ENCODE assay signal across 22 cellular contexts in genomic region chr11:3218483-3219280, GRCh38. TPM values are rescaled to one million over a fixed set of nuclear protein-coding genes. Genes with fewer than 3 reads are reported as not detected.
A peak's percentile ranks its signal among the peaks of the same experiment; 100 is the strongest.
DNase-seq lines count a peak whose midpoint lies in the region; ATAC-seq, FAIRE-seq and TF ChIP-seq lines count a peak whose summit lies in the region.
"Had no signal": no experiment of that assay in that cellular context is flagged by ENCODE, and none has a peak within 500 bp of the region (broad histone marks: within the 10 kb centered on the region; RNA-seq: fewer than 3 reads in every experiment).

Gene MRGPRG, minus strand, starts transcription at chr11:3218813. Its CDS starts 0 bp downstream, at chr11:3218813.

- no peak within 1 kb of the TSS for H3K27ac Mint-ChIP-seq in natural killer cell
- H3K27ac Mint-ChIP-seq in natural killer cell treated with Interleukin-12 subunit alpha and Interleukin-12 subunit beta and Interleukin-15 and Interleukin-18, amount 100 ng/mL, for 72 hours: no peak within 1 kb of the TSS
- no peak within 1 kb of the TSS for H3K27ac Mint-ChIP-seq in activated T-helper 2 cell treated with anti-CD3 and anti-CD28 coated beads, Interferon-gamma antibody, Interleukin-2, Interleukin-4, amounts not matched to agents 10 μg/mL and 5 μg/mL and 100 μg/mL, durations not matched to agents 14 hours and 24 hours and 36 hours
- H3K27ac Mint-ChIP-seq: activated CD4-positive, alpha-beta T cell treated with anti-CD3 and anti-CD28 coated beads, Interleukin-2, amount 10 ng/mL, durations not matched to agents 24 days and 14 days; activated naive CD8-positive, alpha-beta T cell; mesothelial cell of epicardium had no signal

- DNase-seq in natural killer cell (peak; percentile 13), bronchial epithelial cell (ENCODE audit: low read depth) (no peak), osteoblast (ENCODE audit: insufficient read length, low spot score, missing footprints) (peak; percentile 81), NCI-H2029 (lab: John Stamatoyannopoulos, UW) (no peak), DMS79 (lab: John Stamatoyannopoulos, UW) (no peak)
- no peak for DNase-seq in natural killer cell treated with Interleukin-12 subunit alpha and Interleukin-12 subunit beta and Interleukin-15 and Interleukin-18, amount 100 ng/mL, for 72 hours (ENCODE audit: low spot score)
- DNase-seq in activated T-helper 2 cell treated with anti-CD3 and anti-CD28 coated beads, Interferon-gamma antibody, Interleukin-2, Interleukin-4, amounts not matched to agents 10 μg/mL and 5 μg/mL and 100 μg/mL, durations not matched to agents 14 hours and 24 hours and 36 hours (ENCODE audit: low spot score): no peak
- DNase-seq: activated CD4-positive, alpha-beta T cell treated with anti-CD3 and anti-CD28 coated beads, Interleukin-2, amount 10 ng/mL, durations not matched to agents 24 days and 14 days; CD8-positive, alpha-beta memory T cell; Kasumi-1; NCI-H1105; NCI-H2171; NCI-H526 treated with DMSO at 0.1 percent for 48 hours; stimulated activated CD4-positive, alpha-beta T cell treated with anti-CD3 and anti-CD28 coated beads, Interleukin-15, amount 100 ng/mL, for 24 hours; SW 1271 had no signal

- H3K4me1 ChIP-seq in osteoblast (ENCODE audit: insufficient read depth, low read length): no peaks in the 10 kb centered on the region

- H3K4me3 ChIP-seq in bronchial epithelial cell (ENCODE audit: low read depth, low read length) (no peak within 1 kb of the TSS), osteoblast (ENCODE audit: insufficient read depth, low read length) (no peak within 1 kb of the TSS)
- H3K4me3 ChIP-seq: breast epithelium, thoracic aorta had no signal

- H3K27ac ChIP-seq in osteoblast (ENCODE audit: low read depth, low read length): no peak within 1 kb of the TSS
- H3K27ac ChIP-seq: breast epithelium, RWPE1, thoracic aorta had no signal

- FAIRE-seq in bronchial epithelial cell (lab: Jason Lieb, UNC): peak; percentile 85
- FAIRE-seq: frontal cortex had no signal

- H3K9me3 Mint-ChIP-seq in natural killer cell: no peaks in the 10 kb centered on the region
- H3K9me3 Mint-ChIP-seq in natural killer cell treated with Interleukin-12 subunit alpha and Interleukin-12 subunit beta and Interleukin-15 and Interleukin-18, amount 100 ng/mL, for 72 hours: no peaks in the 10 kb centered on the region
- H3K9me3 Mint-ChIP-seq in activated T-helper 2 cell treated with anti-CD3 and anti-CD28 coated beads, Interferon-gamma antibody, Interleukin-2, Interleukin-4, amounts not matched to agents 10 μg/mL and 5 μg/mL and 100 μg/mL, durations not matched to agents 14 hours and 24 hours and 36 hours: no peaks in the 10 kb centered on the region
- H3K9me3 Mint-ChIP-seq: activated CD4-positive, alpha-beta T cell treated with anti-CD3 and anti-CD28 coated beads, Interleukin-2, amount 10 ng/mL, durations not matched to agents 24 days and 14 days; CD8-positive, alpha-beta memory T cell; mesothelial cell of epicardium; neural crest cell had no signal

- H3K4me3 Mint-ChIP-seq in natural killer cell: no peak within 1 kb of the TSS
- H3K4me3 Mint-ChIP-seq in natural killer cell treated with Interleukin-12 subunit alpha and Interleukin-12 subunit beta and Interleukin-15 and Interleukin-18, amount 100 ng/mL, for 72 hours: no peak within 1 kb of the TSS
- no peak within 1 kb of the TSS for H3K4me3 Mint-ChIP-seq in activated T-helper 2 cell treated with anti-CD3 and anti-CD28 coated beads, Interferon-gamma antibody, Interleukin-2, Interleukin-4, amounts not matched to agents 10 μg/mL and 5 μg/mL and 100 μg/mL, durations not matched to agents 14 hours and 24 hours and 36 hours (ENCODE audit: low read depth)
- H3K4me3 Mint-ChIP-seq: activated CD4-positive, alpha-beta T cell treated with anti-CD3 and anti-CD28 coated beads, Interleukin-2, amount 10 ng/mL, durations not matched to agents 24 days and 14 days; activated naive CD8-positive, alpha-beta T cell; CD8-positive, alpha-beta memory T cell; mesothelial cell of epicardium; neural crest cell had no signal

- H3K27me3 ChIP-seq in bronchial epithelial cell (ENCODE audit: control insufficient read depth, insufficient read depth, low read length) (peaks cover 11% of the 10 kb centered on the region), osteoblast (ENCODE audit: insufficient read depth, low read length) (peaks cover 24% of the 10 kb centered on the region)

- H3K36me3 Mint-ChIP-seq in natural killer cell: no peaks in the 10 kb centered on the region
- no peaks in the 10 kb centered on the region for H3K36me3 Mint-ChIP-seq in natural killer cell treated with Interleukin-12 subunit alpha and Interleukin-12 subunit beta and Interleukin-15 and Interleukin-18, amount 100 ng/mL, for 72 hours
- no peaks in the 10 kb centered on the region for H3K36me3 Mint-ChIP-seq in activated T-helper 2 cell treated with anti-CD3 and anti-CD28 coated beads, Interferon-gamma antibody, Interleukin-2, Interleukin-4, amounts not matched to agents 10 μg/mL and 5 μg/mL and 100 μg/mL, durations not matched to agents 14 hours and 24 hours and 36 hours (ENCODE audit: low read depth)
- H3K36me3 Mint-ChIP-seq: activated naive CD8-positive, alpha-beta T cell; CD8-positive, alpha-beta memory T cell; mesothelial cell of epicardium had no signal

- no peaks in the 10 kb centered on the region for H3K9me3 ChIP-seq in osteoblast (ENCODE audit: low read depth, low read length)
- H3K9me3 ChIP-seq: breast epithelium, thoracic aorta had no signal

- H3K4me2 ChIP-seq in osteoblast (ENCODE audit: insufficient read depth, low read length): no peak within 1 kb of the TSS

- intact Hi-C loops in natural killer cell (cut with micrococcal nuclease): no loop called here
- intact Hi-C loops in activated T-helper 2 cell treated with anti-CD3 and anti-CD28 coated beads, Interferon-gamma antibody, Interleukin-2, Interleukin-4, amounts not matched to agents 10 μg/mL and 5 μg/mL and 100 μg/mL, durations not matched to agents 14 hours and 24 hours and 36 hours (cut with micrococcal nuclease): loop anchor here (5.0 to 10.0 kb wide), 2 partner anchors 104 to 181 kb away; no protein-coding TSS in a partner anchor

- H3K36me3 ChIP-seq in bronchial epithelial cell (ENCODE audit: control insufficient read depth, insufficient read depth, low read length): no peaks in the 10 kb centered on the region
- H3K36me3 ChIP-seq in osteoblast (ENCODE audit: insufficient read depth, low read length): no peaks in the 10 kb centered on the region
- H3K36me3 ChIP-seq: breast epithelium, thoracic aorta had no signal

- peaks cover 7 to 25% of the 10 kb centered on the region in 2 donors for H3K4me1 Mint-ChIP-seq in natural killer cell
- peaks cover 7 to 10% of the 10 kb centered on the region in 2 donors for H3K4me1 Mint-ChIP-seq in natural killer cell treated with Interleukin-12 subunit alpha and Interleukin-12 subunit beta and Interleukin-15 and Interleukin-18, amount 100 ng/mL, for 72 hours (ENCODE audit: low read depth in 2 of 2)
- peaks cover 4% of the 10 kb centered on the region for H3K4me1 Mint-ChIP-seq in activated T-helper 2 cell treated with anti-CD3 and anti-CD28 coated beads, Interferon-gamma antibody, Interleukin-2, Interleukin-4, amounts not matched to agents 10 μg/mL and 5 μg/mL and 100 μg/mL, durations not matched to agents 14 hours and 24 hours and 36 hours (ENCODE audit: low read depth)

- H2AFZ ChIP-seq in osteoblast (ENCODE audit: low read length): no peak within 1 kb of the TSS

- H3K79me2 ChIP-seq in osteoblast (ENCODE audit: insufficient read depth, low read length): no peaks in the 10 kb centered on the region

- H3K27me3 Mint-ChIP-seq in natural killer cell (ENCODE audit: low read depth in 2 of 2): peaks cover 7 to 26% of the 10 kb centered on the region in 2 donors
- peaks cover 11 to 20% of the 10 kb centered on the region in 2 donors for H3K27me3 Mint-ChIP-seq in natural killer cell treated with Interleukin-12 subunit alpha and Interleukin-12 subunit beta and Interleukin-15 and Interleukin-18, amount 100 ng/mL, for 72 hours
- peaks cover 4% of the 10 kb centered on the region for H3K27me3 Mint-ChIP-seq in activated T-helper 2 cell treated with anti-CD3 and anti-CD28 coated beads, Interferon-gamma antibody, Interleukin-2, Interleukin-4, amounts not matched to agents 10 μg/mL and 5 μg/mL and 100 μg/mL, durations not matched to agents 14 hours and 24 hours and 36 hours (ENCODE audit: low read depth)

- H4K20me1 ChIP-seq in osteoblast (ENCODE audit: insufficient read depth, low read length): no peaks in the 10 kb centered on the region

- no peak for TF ChIP-seq CTCF in natural killer cell (IDR thresholded peaks at IDR 0.05)
- TF ChIP-seq CTCF in bronchial epithelial cell (IDR thresholded peaks at IDR 0.05; ENCODE audit: insufficient read depth, low read length, severe bottlenecking): no peak
- no peak for TF ChIP-seq CTCF in osteoblast (IDR thresholded peaks at IDR 0.05; ENCODE audit: extremely low read depth, low read depth, low read length)

- ATAC-seq in natural killer cell: no peak
- ATAC-seq in natural killer cell treated with Interleukin-12 subunit alpha and Interleukin-12 subunit beta and Interleukin-15 and Interleukin-18, amount 100 ng/mL, for 72 hours: no peak

RNA-seq across cellular contexts. Expression of gene MRGPRG, which starts in this region (rescaled TPM):
- total RNA-seq in natural killer cell (not detected), bronchial epithelial cell (not detected in 2 replicates), osteoblast (not detected in 2 replicates)
- not detected for total RNA-seq in natural killer cell treated with Interleukin-12 subunit alpha and Interleukin-12 subunit beta and Interleukin-15 and Interleukin-18, amount 100 ng/mL, for 72 hours
- total RNA-seq in activated T-helper 2 cell treated with anti-CD3 and anti-CD28 coated beads, Interferon-gamma antibody, Interleukin-2, Interleukin-4, amounts not matched to agents 10 μg/mL and 5 μg/mL and 100 μg/mL, durations not matched to agents 14 hours and 24 hours and 36 hours: not detected in 2 replicates
- total RNA-seq: activated CD4-positive, alpha-beta T cell treated with anti-CD3 and anti-CD28 coated beads, Interleukin-2, amount 10 ng/mL, durations not matched to agents 24 days and 14 days; breast epithelium; CD8-positive, alpha-beta memory T cell; frontal cortex; mesothelial cell of epicardium; neural crest cell; thoracic aorta had no signal

Comparison
In these comparisons a context has a peak if more than half of its experiments do, and no peak if none do; other contexts are left out.
1. Peak in DNase-seq in natural killer cell; RNA of the gene not detected or under 1 TPM.
2. Peak in DNase-seq in osteoblast; RNA of the gene not detected or under 1 TPM.